8 cellular contexts compared by ENCODE assay signal in genomic region chr20:38692436-38693411, GRCh38. TPM values are rescaled to one million over a fixed set of nuclear protein-coding genes. Genes with fewer than 3 reads are reported as not detected.
DNase-seq lines count a peak whose midpoint lies in the region; ATAC-seq and TF ChIP-seq lines count a peak whose summit lies in the region.

No MANE protein-coding gene starts in this region.

- H3K36me3 ChIP-seq in psoas muscle (ENCODE audit: insufficient read depth in 1 of 2, low read depth in 1 of 2): no peaks in the 10 kb centered on the region

- H3K4me3 ChIP-seq in NB4 (ENCODE audit: low read depth, low read length): no peak overlapping the region
- no peak overlapping the region for H3K4me3 ChIP-seq in psoas muscle

- peak; percentile 50 for DNase-seq in GM10248 (ENCODE audit: extremely low spot score)
- peak; percentile 68 for DNase-seq in NB4 (ENCODE audit: low read depth)
- peak; percentile 53 for DNase-seq in activated T-cell treated with anti-CD3 and anti-CD28 coated beads, Interleukin-2, amount 50 U/mL, for 24 hours
- DNase-seq in head of caudate nucleus: peak in 41 of 42 donors; percentile 21 to 83 (median 57)
- DNase-seq in stimulated activated CD4-positive, alpha-beta T cell treated with anti-CD3 and anti-CD28 coated beads, Interleukin-12 subunit alpha, Interleukin-12 subunit beta, amount 100 ng/mL, for 4 hours: peak; percentile 48
- no peak for DNase-seq in psoas muscle

- H3K27ac Mint-ChIP-seq in activated T-cell treated with anti-CD3 and anti-CD28 coated beads, Interleukin-2, amount 50 U/mL, for 24 hours: no peak overlapping the region

- no peaks in the 10 kb centered on the region for H3K4me1 Mint-ChIP-seq in activated T-cell treated with anti-CD3 and anti-CD28 coated beads, Interleukin-2, amount 50 U/mL, for 24 hours (ENCODE audit: low read depth)

- TF ChIP-seq CTCF in GM10248 (IDR thresholded peaks at IDR 0.05; ENCODE audit: control extremely low read depth, extremely low read depth, low read depth, missing control alignments) (no peak), NB4 (IDR thresholded peaks at IDR 0.05; ENCODE audit: low read depth, low read length) (no peak), psoas muscle (IDR thresholded peaks at IDR 0.05) (no peak)

- POLR2A ChIA-PET in GM10248 (lab: Yijun Ruan, JAX): no interaction called here

- H3K4me3 Mint-ChIP-seq in activated T-cell treated with anti-CD3 and anti-CD28 coated beads, Interleukin-2, amount 50 U/mL, for 24 hours: no peak overlapping the region

- intact Hi-C loops in head of caudate nucleus (cut with DNase I): no loop called here
- intact Hi-C loops in psoas muscle (cut with DNase I): no loop called here

- H3K27me3 ChIP-seq in psoas muscle (ENCODE audit: insufficient read depth in 3 of 3, low read length in 2 of 3): peaks cover under 1 to 18% (median 15%) of the 10 kb centered on the region in 3 donors

- H3K27ac ChIP-seq in psoas muscle: no peak overlapping the region

- no peaks in the 10 kb centered on the region for H3K4me1 ChIP-seq in psoas muscle

- TF ChIP-seq POLR2A in NB4 (IDR thresholded peaks at IDR 0.05; ENCODE audit: extremely low read depth, insufficient read length): no peak

- no peaks in the 10 kb centered on the region for H3K36me3 Mint-ChIP-seq in activated T-cell treated with anti-CD3 and anti-CD28 coated beads, Interleukin-2, amount 50 U/mL, for 24 hours (ENCODE audit: low read depth)

- ATAC-seq in psoas muscle: no peak
- ATAC-seq in HG03469 (IDR thresholded peaks at IDR 0.05; ENCODE audit: unreplicated experiment): no peak
- no peak for ATAC-seq in HG02938 (IDR thresholded peaks at IDR 0.05; ENCODE audit: unreplicated experiment)

- H3K27me3 Mint-ChIP-seq in activated T-cell treated with anti-CD3 and anti-CD28 coated beads, Interleukin-2, amount 50 U/mL, for 24 hours: peaks cover 41% of the 10 kb centered on the region

- CTCF ChIA-PET in GM10248 (lab: Yijun Ruan, JAX): interaction anchor here (1.2 to 1.4 kb wide), 2 partner anchors 34 to 67 kb away, joined by 3 read pairs; no protein-coding TSS in a partner anchor

- WGBS in psoas muscle, 3 donors: 31 to 37% (median 33%) methylated on average over 13 of the region's 13 CpGs

- no peaks in the 10 kb centered on the region for H3K9me3 ChIP-seq in psoas muscle

- H3K9me3 Mint-ChIP-seq in activated T-cell treated with anti-CD3 and anti-CD28 coated beads, Interleukin-2, amount 50 U/mL, for 24 hours: no peaks in the 10 kb centered on the region

RNA-seq across cellular contexts. Expression of gene SLC32A1, which starts 31.6 kb away (rescaled TPM):
- total RNA-seq in psoas muscle: not detected
- polyA plus RNA-seq in psoas muscle: not detected

RNA-seq across cellular contexts. Expression of gene ACTR5, which starts 55.5 kb away (rescaled TPM):
- 1 to 10 TPM; 3.8 to 5.3 (median 4.7) TPM for total RNA-seq in psoas muscle
- polyA plus RNA-seq in psoas muscle: 1 to 10 TPM; 5.3 to 9.3 (median 6.8) TPM

Comparison
In these comparisons a context has a peak if more than half of its experiments do, and no peak if none do; other contexts are left out.
1. DNase-seq: peak in GM10248 (single experiment), NB4 (single experiment), activated T-cell treated with anti-CD3 and anti-CD28 coated beads, Interleukin-2, amount 50 U/mL, for 24 hours (single experiment), head of caudate nucleus (41 of 42) and stimulated activated CD4-positive, alpha-beta T cell treated with anti-CD3 and anti-CD28 coated beads, Interleukin-12 subunit alpha, Interleukin-12 subunit beta, amount 100 ng/mL, for 4 hours (single experiment); none in psoas muscle (0 of 2).